1 cellular context compared by ENCODE assay signal in the genomic region with DNA sequence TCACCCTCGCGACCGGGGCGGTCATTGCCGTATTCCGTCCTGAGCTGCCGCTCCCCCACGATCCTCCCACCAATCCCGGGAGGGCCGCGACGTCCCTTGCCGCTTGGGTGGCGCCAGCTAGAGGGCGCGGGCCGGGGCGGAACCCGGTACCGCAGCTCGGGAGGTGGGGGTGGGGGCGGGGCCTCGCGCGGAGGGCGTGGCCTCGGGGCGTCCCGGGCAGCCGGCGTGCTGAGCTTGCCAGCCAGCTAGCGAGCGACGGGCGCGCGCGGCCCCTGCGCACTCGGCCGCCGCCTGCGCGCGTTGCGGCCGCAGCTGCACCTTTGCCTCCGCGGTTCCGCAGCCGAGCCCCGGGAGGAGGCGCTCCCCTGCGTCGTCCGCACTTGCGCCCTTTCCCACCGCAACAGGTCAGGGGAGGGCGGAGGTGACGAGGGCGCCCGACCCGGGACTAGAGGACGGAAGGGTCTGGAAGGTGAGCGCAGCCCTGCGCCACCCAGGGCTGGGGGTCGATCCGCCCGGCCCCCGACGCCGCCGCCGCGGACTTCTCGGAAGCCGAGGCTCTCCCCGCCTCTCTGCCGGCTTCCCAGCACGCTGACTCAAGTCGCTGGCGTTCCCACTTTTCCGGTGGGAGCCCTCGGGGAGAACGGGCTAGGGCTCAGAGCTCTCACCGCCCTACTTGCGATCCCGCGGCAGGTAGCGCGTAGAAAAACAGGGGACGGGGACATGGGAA.
TF ChIP-seq lines count a peak whose summit lies in the region.

A gene with protein sequence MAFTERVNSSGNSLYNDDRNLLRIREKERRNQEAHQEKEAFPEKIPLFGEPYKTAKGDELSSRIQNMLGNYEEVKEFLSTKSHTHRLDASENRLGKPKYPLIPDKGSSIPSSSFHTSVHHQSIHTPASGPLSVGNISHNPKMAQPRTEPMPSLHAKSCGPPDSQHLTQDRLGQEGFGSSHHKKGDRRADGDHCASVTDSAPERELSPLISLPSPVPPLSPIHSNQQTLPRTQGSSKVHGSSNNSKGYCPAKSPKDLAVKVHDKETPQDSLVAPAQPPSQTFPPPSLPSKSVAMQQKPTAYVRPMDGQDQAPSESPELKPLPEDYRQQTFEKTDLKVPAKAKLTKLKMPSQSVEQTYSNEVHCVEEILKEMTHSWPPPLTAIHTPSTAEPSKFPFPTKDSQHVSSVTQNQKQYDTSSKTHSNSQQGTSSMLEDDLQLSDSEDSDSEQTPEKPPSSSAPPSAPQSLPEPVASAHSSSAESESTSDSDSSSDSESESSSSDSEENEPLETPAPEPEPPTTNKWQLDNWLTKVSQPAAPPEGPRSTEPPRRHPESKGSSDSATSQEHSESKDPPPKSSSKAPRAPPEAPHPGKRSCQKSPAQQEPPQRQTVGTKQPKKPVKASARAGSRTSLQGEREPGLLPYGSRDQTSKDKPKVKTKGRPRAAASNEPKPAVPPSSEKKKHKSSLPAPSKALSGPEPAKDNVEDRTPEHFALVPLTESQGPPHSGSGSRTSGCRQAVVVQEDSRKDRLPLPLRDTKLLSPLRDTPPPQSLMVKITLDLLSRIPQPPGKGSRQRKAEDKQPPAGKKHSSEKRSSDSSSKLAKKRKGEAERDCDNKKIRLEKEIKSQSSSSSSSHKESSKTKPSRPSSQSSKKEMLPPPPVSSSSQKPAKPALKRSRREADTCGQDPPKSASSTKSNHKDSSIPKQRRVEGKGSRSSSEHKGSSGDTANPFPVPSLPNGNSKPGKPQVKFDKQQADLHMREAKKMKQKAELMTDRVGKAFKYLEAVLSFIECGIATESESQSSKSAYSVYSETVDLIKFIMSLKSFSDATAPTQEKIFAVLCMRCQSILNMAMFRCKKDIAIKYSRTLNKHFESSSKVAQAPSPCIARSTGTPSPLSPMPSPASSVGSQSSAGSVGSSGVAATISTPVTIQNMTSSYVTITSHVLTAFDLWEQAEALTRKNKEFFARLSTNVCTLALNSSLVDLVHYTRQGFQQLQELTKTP (plus strand): TSS at position 240 of the 727 bp plus-strand sequence. CDS start 13,523 bp downstream, outside the sequence.

TF ChIP-seq in HEK293, 187 proteins besides CTCF, POLR2A, EP300 and RAD21 (continued from another document and continues in another):
- TF ChIP-seq, protein P1, sequence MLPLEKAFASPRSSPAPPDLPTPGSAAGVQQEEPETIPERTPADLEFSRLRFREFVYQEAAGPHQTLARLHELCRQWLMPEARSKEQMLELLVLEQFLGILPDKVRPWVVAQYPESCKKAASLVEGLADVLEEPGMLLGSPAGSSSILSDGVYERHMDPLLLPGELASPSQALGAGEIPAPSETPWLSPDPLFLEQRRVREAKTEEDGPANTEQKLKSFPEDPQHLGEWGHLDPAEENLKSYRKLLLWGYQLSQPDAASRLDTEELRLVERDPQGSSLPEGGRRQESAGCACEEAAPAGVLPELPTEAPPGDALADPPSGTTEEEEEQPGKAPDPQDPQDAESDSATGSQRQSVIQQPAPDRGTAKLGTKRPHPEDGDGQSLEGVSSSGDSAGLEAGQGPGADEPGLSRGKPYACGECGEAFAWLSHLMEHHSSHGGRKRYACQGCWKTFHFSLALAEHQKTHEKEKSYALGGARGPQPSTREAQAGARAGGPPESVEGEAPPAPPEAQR (tag by site-specific recombination; IDR thresholded peaks at IDR 0.05), result no peak
- TF ChIP-seq SALL2 (tag by site-specific recombination; IDR thresholded peaks at IDR 0.05; ENCODE audit: borderline replicate concordance) (no peak), ZNF2 (tag by site-specific recombination; IDR thresholded peaks at IDR 0.05) (no peak), ZNF239 (tag by site-specific recombination; IDR thresholded peaks at IDR 0.05) (no peak), ZNF660 (tag by site-specific recombination; IDR thresholded peaks at IDR 0.05) (0 out of 2 replicates have a peak, but pooled peaks have one; percentile 28), SCRT2 (tag by site-specific recombination; IDR thresholded peaks at IDR 0.05) (peak; percentile 98), ZNF791 (tag by site-specific recombination; IDR thresholded peaks at IDR 0.05) (no peak), ZNF560 (tag by site-specific recombination; IDR thresholded peaks at IDR 0.05; ENCODE audit: borderline replicate concordance) (no peak), ZNF19 (tag by site-specific recombination; IDR thresholded peaks at IDR 0.05; ENCODE audit: low read depth) (no peak), ZNF514 (tag by site-specific recombination; IDR thresholded peaks at IDR 0.05) (no peak), ZNF544 (tag by site-specific recombination; IDR thresholded peaks at IDR 0.05) (no peak), ZFP69B (tag by site-specific recombination; IDR thresholded peaks at IDR 0.05) (no peak), ZNF221 (tag by site-specific recombination; IDR thresholded peaks at IDR 0.05; ENCODE audit: borderline replicate concordance) (no peak), ZFHX2 (tag by site-specific recombination; conservative IDR thresholded peaks at IDR 0.05) (peak; percentile 53), ZNF354C (tag by site-specific recombination; IDR thresholded peaks at IDR 0.05; ENCODE audit: borderline replicate concordance, low read depth) (no peak), ZNF623 (tag by site-specific recombination; IDR thresholded peaks at IDR 0.05) (no peak), ZNF426 (tag by site-specific recombination; IDR thresholded peaks at IDR 0.05) (no peak), ZNF529 (tag by site-specific recombination; IDR thresholded peaks at IDR 0.05; ENCODE audit: insufficient replicate concordance) (no peak), ZBTB20 (tag by site-specific recombination; IDR thresholded peaks at IDR 0.05) (peak; percentile 74), ZNF629 (tag by site-specific recombination; IDR thresholded peaks at IDR 0.05) (no peak; the same call in 1 of the 2 replicates), ZNF701 (tag by site-specific recombination; IDR thresholded peaks at IDR 0.05) (no peak), ZSCAN23 (tag by site-specific recombination; IDR thresholded peaks at IDR 0.05) (no peak), SETDB1 (IDR thresholded peaks at IDR 0.05; ENCODE audit: insufficient read length, low read length) (no peak), BCL11A (tag by site-specific recombination; IDR thresholded peaks at IDR 0.05; ENCODE audit: low read depth) (no peak), ZNF184 (tag by site-specific recombination; IDR thresholded peaks at IDR 0.05) (no peak), TCF7L2 (IDR thresholded peaks at IDR 0.05; ENCODE audit: borderline replicate concordance, low read depth, low read length) (no peak), ZNF624 (tag by site-specific recombination; IDR thresholded peaks at IDR 0.05) (no peak), IKZF3 (tag by site-specific recombination; IDR thresholded peaks at IDR 0.05) (no peak), REPIN1 (tag by site-specific recombination; IDR thresholded peaks at IDR 0.05; ENCODE audit: low read depth) (no peak), OSR2 (tag by site-specific recombination; IDR thresholded peaks at IDR 0.05) (no peak), ZNF600 (tag by site-specific recombination; IDR thresholded peaks at IDR 0.05) (no peak), ZBTB1 (tag by site-specific recombination; IDR thresholded peaks at IDR 0.05) (no peak), KLF8 (tag by site-specific recombination; IDR thresholded peaks at IDR 0.05) (peak; percentile 39), ZFP37 (tag by site-specific recombination; IDR thresholded peaks at IDR 0.05) (no peak), ZNF335 (tag by site-specific recombination; conservative IDR thresholded peaks at IDR 0.05) (no peak; the same call in 1 of the 2 replicates), ZNF76 (tag by site-specific recombination; IDR thresholded peaks at IDR 0.05; ENCODE audit: borderline replicate concordance, low read depth) (no peak), ZBTB7A (tag by site-specific recombination; IDR thresholded peaks at IDR 0.05; ENCODE audit: low read depth) (0 out of 2 replicates have a peak, but pooled peaks have one; percentile 57), ZBTB8A (tag by site-specific recombination; IDR thresholded peaks at IDR 0.05) (no peak), ZNF792 (tag by site-specific recombination; IDR thresholded peaks at IDR 0.05) (no peak), ZNF585B (tag by site-specific recombination; IDR thresholded peaks at IDR 0.05) (no peak)
- TF ChIP-seq, protein P2, sequence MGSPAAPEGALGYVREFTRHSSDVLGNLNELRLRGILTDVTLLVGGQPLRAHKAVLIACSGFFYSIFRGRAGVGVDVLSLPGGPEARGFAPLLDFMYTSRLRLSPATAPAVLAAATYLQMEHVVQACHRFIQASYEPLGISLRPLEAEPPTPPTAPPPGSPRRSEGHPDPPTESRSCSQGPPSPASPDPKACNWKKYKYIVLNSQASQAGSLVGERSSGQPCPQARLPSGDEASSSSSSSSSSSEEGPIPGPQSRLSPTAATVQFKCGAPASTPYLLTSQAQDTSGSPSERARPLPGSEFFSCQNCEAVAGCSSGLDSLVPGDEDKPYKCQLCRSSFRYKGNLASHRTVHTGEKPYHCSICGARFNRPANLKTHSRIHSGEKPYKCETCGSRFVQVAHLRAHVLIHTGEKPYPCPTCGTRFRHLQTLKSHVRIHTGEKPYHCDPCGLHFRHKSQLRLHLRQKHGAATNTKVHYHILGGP (tag by site-specific recombination; IDR thresholded peaks at IDR 0.05), result no peak
- TF ChIP-seq, protein P3, sequence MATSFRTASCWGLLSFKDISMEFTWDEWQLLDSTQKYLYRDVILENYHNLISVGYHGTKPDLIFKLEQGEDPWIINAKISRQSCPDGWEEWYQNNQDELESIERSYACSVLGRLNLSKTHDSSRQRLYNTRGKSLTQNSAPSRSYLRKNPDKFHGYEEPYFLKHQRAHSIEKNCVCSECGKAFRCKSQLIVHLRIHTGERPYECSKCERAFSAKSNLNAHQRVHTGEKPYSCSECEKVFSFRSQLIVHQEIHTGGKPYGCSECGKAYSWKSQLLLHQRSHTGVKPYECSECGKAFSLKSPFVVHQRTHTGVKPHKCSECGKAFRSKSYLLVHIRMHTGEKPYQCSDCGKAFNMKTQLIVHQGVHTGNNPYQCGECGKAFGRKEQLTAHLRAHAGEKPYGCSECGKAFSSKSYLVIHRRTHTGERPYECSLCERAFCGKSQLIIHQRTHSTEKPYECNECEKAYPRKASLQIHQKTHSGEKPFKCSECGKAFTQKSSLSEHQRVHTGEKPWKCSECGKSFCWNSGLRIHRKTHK (tag by site-specific recombination; IDR thresholded peaks at IDR 0.05), result no peak
- TF ChIP-seq, protein P4, sequence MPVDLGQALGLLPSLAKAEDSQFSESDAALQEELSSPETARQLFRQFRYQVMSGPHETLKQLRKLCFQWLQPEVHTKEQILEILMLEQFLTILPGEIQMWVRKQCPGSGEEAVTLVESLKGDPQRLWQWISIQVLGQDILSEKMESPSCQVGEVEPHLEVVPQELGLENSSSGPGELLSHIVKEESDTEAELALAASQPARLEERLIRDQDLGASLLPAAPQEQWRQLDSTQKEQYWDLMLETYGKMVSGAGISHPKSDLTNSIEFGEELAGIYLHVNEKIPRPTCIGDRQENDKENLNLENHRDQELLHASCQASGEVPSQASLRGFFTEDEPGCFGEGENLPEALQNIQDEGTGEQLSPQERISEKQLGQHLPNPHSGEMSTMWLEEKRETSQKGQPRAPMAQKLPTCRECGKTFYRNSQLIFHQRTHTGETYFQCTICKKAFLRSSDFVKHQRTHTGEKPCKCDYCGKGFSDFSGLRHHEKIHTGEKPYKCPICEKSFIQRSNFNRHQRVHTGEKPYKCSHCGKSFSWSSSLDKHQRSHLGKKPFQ (tag by site-specific recombination; IDR thresholded peaks at IDR 0.05), result peak; percentile 95
- TF ChIP-seq, protein P5, sequence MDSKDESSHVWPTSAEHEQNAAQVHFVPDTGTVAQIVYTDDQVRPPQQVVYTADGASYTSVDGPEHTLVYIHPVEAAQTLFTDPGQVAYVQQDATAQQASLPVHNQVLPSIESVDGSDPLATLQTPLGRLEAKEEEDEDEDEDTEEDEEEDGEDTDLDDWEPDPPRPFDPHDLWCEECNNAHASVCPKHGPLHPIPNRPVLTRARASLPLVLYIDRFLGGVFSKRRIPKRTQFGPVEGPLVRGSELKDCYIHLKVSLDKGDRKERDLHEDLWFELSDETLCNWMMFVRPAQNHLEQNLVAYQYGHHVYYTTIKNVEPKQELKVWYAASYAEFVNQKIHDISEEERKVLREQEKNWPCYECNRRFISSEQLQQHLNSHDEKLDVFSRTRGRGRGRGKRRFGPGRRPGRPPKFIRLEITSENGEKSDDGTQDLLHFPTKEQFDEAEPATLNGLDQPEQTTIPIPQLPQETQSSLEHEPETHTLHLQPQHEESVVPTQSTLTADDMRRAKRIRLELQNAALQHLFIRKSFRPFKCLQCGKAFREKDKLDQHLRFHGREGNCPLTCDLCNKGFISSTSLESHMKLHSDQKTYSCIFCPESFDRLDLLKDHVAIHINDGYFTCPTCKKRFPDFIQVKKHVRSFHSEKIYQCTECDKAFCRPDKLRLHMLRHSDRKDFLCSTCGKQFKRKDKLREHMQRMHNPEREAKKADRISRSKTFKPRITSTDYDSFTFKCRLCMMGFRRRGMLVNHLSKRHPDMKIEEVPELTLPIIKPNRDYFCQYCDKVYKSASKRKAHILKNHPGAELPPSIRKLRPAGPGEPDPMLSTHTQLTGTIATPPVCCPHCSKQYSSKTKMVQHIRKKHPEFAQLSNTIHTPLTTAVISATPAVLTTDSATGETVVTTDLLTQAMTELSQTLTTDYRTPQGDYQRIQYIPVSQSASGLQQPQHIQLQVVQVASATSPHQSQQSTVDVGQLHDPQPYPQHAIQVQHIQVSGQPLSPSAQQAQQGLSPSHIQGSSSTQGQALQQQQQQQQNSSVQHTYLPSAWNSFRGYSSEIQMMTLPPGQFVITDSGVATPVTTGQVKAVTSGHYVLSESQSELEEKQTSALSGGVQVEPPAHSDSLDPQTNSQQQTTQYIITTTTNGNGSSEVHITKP (tag by site-specific recombination; IDR thresholded peaks at IDR 0.05), result peak; percentile 63
- TF ChIP-seq, protein P6, sequence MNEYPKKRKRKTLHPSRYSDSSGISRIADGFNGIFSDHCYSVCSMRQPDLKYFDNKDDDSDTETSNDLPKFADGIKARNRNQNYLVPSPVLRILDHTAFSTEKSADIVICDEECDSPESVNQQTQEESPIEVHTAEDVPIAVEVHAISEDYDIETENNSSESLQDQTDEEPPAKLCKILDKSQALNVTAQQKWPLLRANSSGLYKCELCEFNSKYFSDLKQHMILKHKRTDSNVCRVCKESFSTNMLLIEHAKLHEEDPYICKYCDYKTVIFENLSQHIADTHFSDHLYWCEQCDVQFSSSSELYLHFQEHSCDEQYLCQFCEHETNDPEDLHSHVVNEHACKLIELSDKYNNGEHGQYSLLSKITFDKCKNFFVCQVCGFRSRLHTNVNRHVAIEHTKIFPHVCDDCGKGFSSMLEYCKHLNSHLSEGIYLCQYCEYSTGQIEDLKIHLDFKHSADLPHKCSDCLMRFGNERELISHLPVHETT (tag by site-specific recombination; IDR thresholded peaks at IDR 0.05), result no peak
- TF ChIP-seq, protein P7, sequence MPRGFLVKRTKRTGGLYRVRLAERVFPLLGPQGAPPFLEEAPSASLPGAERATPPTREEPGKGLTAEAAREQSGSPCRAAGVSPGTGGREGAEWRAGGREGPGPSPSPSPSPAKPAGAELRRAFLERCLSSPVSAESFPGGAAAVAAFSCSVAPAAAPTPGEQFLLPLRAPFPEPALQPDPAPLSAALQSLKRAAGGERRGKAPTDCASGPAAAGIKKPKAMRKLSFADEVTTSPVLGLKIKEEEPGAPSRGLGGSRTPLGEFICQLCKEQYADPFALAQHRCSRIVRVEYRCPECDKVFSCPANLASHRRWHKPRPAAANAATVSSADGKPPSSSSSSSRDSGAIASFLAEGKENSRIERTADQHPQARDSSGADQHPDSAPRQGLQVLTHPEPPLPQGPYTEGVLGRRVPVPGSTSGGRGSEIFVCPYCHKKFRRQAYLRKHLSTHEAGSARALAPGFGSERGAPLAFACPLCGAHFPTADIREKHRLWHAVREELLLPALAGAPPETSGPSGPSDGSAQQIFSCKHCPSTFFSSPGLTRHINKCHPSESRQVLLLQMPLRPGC (tag by site-specific recombination; IDR thresholded peaks at IDR 0.05), result no peak
